ENCODE assay signal across 8 cellular contexts in the genomic region with DNA sequence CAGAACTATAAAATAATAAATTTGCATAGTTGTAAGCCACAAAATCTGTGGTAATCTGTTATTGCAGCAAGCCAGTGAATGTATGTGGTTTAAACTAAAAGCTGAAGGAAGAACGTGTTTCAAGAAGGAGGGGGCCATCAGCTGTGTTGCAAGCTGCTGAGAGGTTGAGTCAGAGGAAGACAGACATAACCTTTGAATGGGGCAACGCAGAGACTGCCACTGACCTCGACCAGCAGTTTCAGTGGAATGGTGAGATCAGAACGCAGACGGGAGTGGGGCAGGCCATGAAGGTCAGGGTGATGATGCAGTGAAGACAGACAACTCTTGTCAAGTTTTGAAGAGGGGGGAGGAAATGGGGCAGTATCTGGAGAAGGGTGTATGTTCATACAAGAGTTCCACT. TPM values are rescaled to one million over a fixed set of nuclear protein-coding genes. Genes with fewer than 3 reads are reported as not detected.
DNase-seq lines count a peak whose midpoint lies in the region; ATAC-seq, FAIRE-seq and TF ChIP-seq lines count a peak whose summit lies in the region.

No MANE protein-coding gene starts in this region.

- H3K4me1 Mint-ChIP-seq in natural killer cell = no peaks in the 10 kb centered on the region

- H3K27ac ChIP-seq in K562 (ENCODE audit: extremely low read depth, low read depth, low read length) = no peak overlapping the region

- FAIRE-seq in K562 (lab: Jason Lieb, UNC) = no peak

- H3K36me3 ChIP-seq in K562 (ENCODE audit: control insufficient read depth, insufficient read depth, low read length) = no peaks in the 10 kb centered on the region

- POLR2A ChIA-PET in K562 (lab: Yijun Ruan, JAX) = interaction anchor here (0.6 to 1.4 kb wide), 5 partner anchors 8 to 38 kb away, joined by 3 to 4 read pairs (median 3); no protein-coding TSS in a partner anchor

- ATAC-seq in K562 (peak; percentile 35), natural killer cell (peak; percentile 29 to 75 (median 30)), GM19463 (IDR thresholded peaks at IDR 0.05; ENCODE audit: unreplicated experiment) (no peak)

- no peaks in the 10 kb centered on the region for H3K27me3 ChIP-seq in K562 (ENCODE audit: control insufficient read depth in 2 of 2, insufficient read depth in 2 of 2, low read length in 2 of 2)

- peak; percentile 96 for DNase-seq in EH (ENCODE audit: low read depth)
- peak; percentile 92 for DNase-seq in NB4 (ENCODE audit: low read depth)
- DNase-seq in K562 (ENCODE audit: extremely low read depth in 1 of 4, low spot score in 3 of 4) = peak in 1 of 4 experiments; percentile 32
- no peak for DNase-seq in natural killer cell
- DNase-seq in NCI-H69 (lab: John Stamatoyannopoulos, UW) = no peak
- DNase-seq in DMS 273 treated with DMSO at 0.1 percent for 48 hours (lab: John Stamatoyannopoulos, UW) = no peak
- no peak for DNase-seq in NCI-H345 (lab: John Stamatoyannopoulos, UW)

- H2AFZ ChIP-seq in K562 (ENCODE audit: low read depth, low read length) = peak overlapping the region; percentile 17; the same call in 1 of the 2 replicates

- H3K9me1 ChIP-seq in K562 (ENCODE audit: control insufficient read depth, insufficient read depth, low read length) = no peaks in the 10 kb centered on the region

- BruUV-seq in K562 (replicated peaks; lab: Mats Ljungman, UMichigan) = no TSS peak

- in situ Hi-C loops in K562 (cut with MboI) = no loop called here

- TF ChIP-seq POLR2A in NB4 (IDR thresholded peaks at IDR 0.05; ENCODE audit: extremely low read depth, insufficient read length) (no peak), K562 (conservative IDR thresholded peaks at IDR 0.05) (no peak)

- H3K9me3 Mint-ChIP-seq in natural killer cell = no peaks in the 10 kb centered on the region

- H3K9me3 ChIP-seq in K562 (replicated peaks; ENCODE audit: control insufficient read depth, insufficient read depth, low read depth, low read length) = no peaks in the 10 kb centered on the region

- no peak for TF ChIP-seq EP300 in K562 (IDR thresholded peaks at IDR 0.05; ENCODE audit: low read length)

- no peaks in the 10 kb centered on the region for H3K36me3 Mint-ChIP-seq in natural killer cell

- H4K20me1 ChIP-seq in K562 (replicated peaks; ENCODE audit: control insufficient read depth, insufficient read depth, low read length) = no peaks in the 10 kb centered on the region

- H3K4me3 ChIP-seq in NB4 (ENCODE audit: low read depth, low read length) (no peak overlapping the region), K562 (no peak overlapping the region)

- no peaks in the 10 kb centered on the region for H3K79me2 ChIP-seq in K562 (ENCODE audit: control insufficient read depth, insufficient read depth, low read length)

- H3K4me1 ChIP-seq in K562 (replicated peaks in 1 of 2; ENCODE audit: control insufficient read depth in 2 of 2, insufficient read depth in 2 of 2, low read length in 2 of 2) = peaks cover 8 to 12% of the 10 kb centered on the region in 2 experiments

- no peak overlapping the region for H3K27ac Mint-ChIP-seq in natural killer cell

- intact Hi-C loops in K562 (cut with micrococcal nuclease) = no loop called here
- intact Hi-C loops in natural killer cell (cut with micrococcal nuclease) = no loop called here

- WGBS in K562 (ENCODE audit: insufficient coverage, low coverage, missing lambda C conversion rate) = 8% methylated on average over 5 of the region's 5 CpGs

- TF ChIP-seq CTCF in NB4 (IDR thresholded peaks at IDR 0.05; ENCODE audit: low read depth, low read length) = no peak
- no peak for TF ChIP-seq CTCF in K562 (IDR thresholded peaks at IDR 0.05 in 2 of 3, conservative IDR thresholded peaks at IDR 0.05 in 1 of 3; ENCODE audit: insufficient read depth in 2 of 3, low read depth in 1 of 3, low read length in 3 of 3)
- TF ChIP-seq CTCF in natural killer cell (IDR thresholded peaks at IDR 0.05) = no peak

- no peak for TF ChIP-seq RAD21 in K562 (CRISPR knock-in tag; conservative IDR thresholded peaks at IDR 0.05 in 1 of 2, IDR thresholded peaks at IDR 0.05 in 1 of 2)

- CTCF ChIA-PET in K562 (lab: Yijun Ruan, JAX; ENCODE audit: low intra/inter-chr PET ratio) = no interaction called here

- no peak overlapping the region for H3K4me3 Mint-ChIP-seq in natural killer cell

- peak overlapping the region in 1 of 2 experiments; percentile 40; a peak in 1 of 4 replicates for H3K9ac ChIP-seq in K562 (ENCODE audit: insufficient read depth in 1 of 2, low read depth in 2 of 2, low read length in 2 of 2)

- peaks cover 19 to 29% of the 10 kb centered on the region in 2 donors for H3K27me3 Mint-ChIP-seq in natural killer cell (ENCODE audit: low read depth in 2 of 2)

- no peak overlapping the region for H3K4me2 ChIP-seq in K562 (ENCODE audit: insufficient read depth, low read length)

TF ChIP-seq in K562, 482 proteins besides CTCF, POLR2A, EP300 and RAD21 (continues in another document):
- peak; percentile 14 for TF ChIP-seq DACH1 (IDR thresholded peaks at IDR 0.05; ENCODE audit: partially characterized antibody)
- no peak for TF ChIP-seq NR2C2 (CRISPR knock-in tag; IDR thresholded peaks at IDR 0.05)
- TF ChIP-seq NR2C2 (tag; IDR thresholded peaks at IDR 0.05) = peak; percentile 54; the same call in 1 of the 2 replicates
- TF ChIP-seq XRCC4 (IDR thresholded peaks at IDR 0.05; ENCODE audit: extremely low read depth, insufficient read depth, insufficient read length) = no peak
- no peak for TF ChIP-seq NFE2L1 (tag; IDR thresholded peaks at IDR 0.05; ENCODE audit: borderline replicate concordance, low read depth)
- TF ChIP-seq ELF2 (CRISPR knock-in tag; IDR thresholded peaks at IDR 0.05) = no peak
- TF ChIP-seq, protein P1, sequence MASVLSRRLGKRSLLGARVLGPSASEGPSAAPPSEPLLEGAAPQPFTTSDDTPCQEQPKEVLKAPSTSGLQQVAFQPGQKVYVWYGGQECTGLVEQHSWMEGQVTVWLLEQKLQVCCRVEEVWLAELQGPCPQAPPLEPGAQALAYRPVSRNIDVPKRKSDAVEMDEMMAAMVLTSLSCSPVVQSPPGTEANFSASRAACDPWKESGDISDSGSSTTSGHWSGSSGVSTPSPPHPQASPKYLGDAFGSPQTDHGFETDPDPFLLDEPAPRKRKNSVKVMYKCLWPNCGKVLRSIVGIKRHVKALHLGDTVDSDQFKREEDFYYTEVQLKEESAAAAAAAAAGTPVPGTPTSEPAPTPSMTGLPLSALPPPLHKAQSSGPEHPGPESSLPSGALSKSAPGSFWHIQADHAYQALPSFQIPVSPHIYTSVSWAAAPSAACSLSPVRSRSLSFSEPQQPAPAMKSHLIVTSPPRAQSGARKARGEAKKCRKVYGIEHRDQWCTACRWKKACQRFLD (CRISPR knock-in tag; IDR thresholded peaks at IDR 0.05) = no peak
- TF ChIP-seq CBFA2T3 (IDR thresholded peaks at IDR 0.05) = peak; percentile 18; the same call in 1 of the 2 replicates
- TF ChIP-seq JUND (IDR thresholded peaks at IDR 0.05; ENCODE audit: borderline replicate concordance, low read depth, low read length) = peak; percentile 19; the same call in 1 of the 2 replicates
- no peak for TF ChIP-seq JUND (tag; IDR thresholded peaks at IDR 0.05; ENCODE audit: borderline replicate concordance, low read depth, low read length)
- TF ChIP-seq TRIM24 (IDR thresholded peaks at IDR 0.05) = peak in 1 of 2 experiments; percentile 43; a peak in 1 of 4 replicates
- no peak for TF ChIP-seq NR2C1 (IDR thresholded peaks at IDR 0.05)
- 0 out of 2 replicates have a peak, but pooled peaks have one; percentile 25 for TF ChIP-seq NR2C1 (tag; IDR thresholded peaks at IDR 0.05)
- no peak for TF ChIP-seq HIVEP1 (CRISPR knock-in tag; IDR thresholded peaks at IDR 0.05)
- TF ChIP-seq, protein P2, sequence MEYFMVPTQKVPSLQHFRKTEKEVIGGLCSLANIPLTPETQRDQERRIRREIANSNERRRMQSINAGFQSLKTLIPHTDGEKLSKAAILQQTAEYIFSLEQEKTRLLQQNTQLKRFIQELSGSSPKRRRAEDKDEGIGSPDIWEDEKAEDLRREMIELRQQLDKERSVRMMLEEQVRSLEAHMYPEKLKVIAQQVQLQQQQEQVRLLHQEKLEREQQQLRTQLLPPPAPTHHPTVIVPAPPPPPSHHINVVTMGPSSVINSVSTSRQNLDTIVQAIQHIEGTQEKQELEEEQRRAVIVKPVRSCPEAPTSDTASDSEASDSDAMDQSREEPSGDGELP (CRISPR knock-in tag; IDR thresholded peaks at IDR 0.05; ENCODE audit: borderline replicate concordance) = peak; percentile 63; the same call in 1 of the 2 replicates
- peak; percentile 71 for TF ChIP-seq CEBPG (CRISPR knock-in tag; IDR thresholded peaks at IDR 0.05)
- TF ChIP-seq CEBPG (tag; conservative IDR thresholded peaks at IDR 0.05 in 1 of 2, IDR thresholded peaks at IDR 0.05 in 1 of 2) = peak; percentile 28 to 86; a peak in 2 of 4 replicates
- TF ChIP-seq PPARD (CRISPR knock-in tag; IDR thresholded peaks at IDR 0.05) = no peak

RNA-seq across cellular contexts. Expression of a gene that starts 23.2 kb away (rescaled TPM):
- total RNA-seq in K562 (2011; cell fraction: chromatin; rRNA removed; ENCODE audit: low replicate concordance) = 19.7 and 43.6 TPM in 2 replicates
- 60.0 and 64.2 TPM in 2 replicates for total RNA-seq in K562 (2011; cell fraction: nucleolus; rRNA removed)
- total RNA-seq in K562 (2011; cell fraction: nucleoplasm; rRNA removed) = 56.8 and 59.6 TPM in 2 replicates
- 21.4 and 33.2 TPM in 2 replicates for total RNA-seq in K562 (2014; rRNA removed)
- total RNA-seq in K562 (2014; rRNA removed; fragmentation: Illumina TruSeq; extraction: Trizol) = 10.2 and 11.4 TPM in 2 replicates
- total RNA-seq in K562 (2015; rRNA removed; fragmentation: Illumina TruSeq; extraction: Trizol) = 11.0 and 11.7 TPM in 2 replicates
- 47.8 and 53.1 TPM in 2 replicates for total RNA-seq in K562 (2021)
- 15.0 and 36.5 TPM in 2 replicates for polyA plus RNA-seq in K562 (2011; rRNA removed)
- 25.2 and 25.3 TPM in 2 replicates for polyA plus RNA-seq in K562 (2011; cell fraction: cytosol; rRNA removed)
- polyA plus RNA-seq in K562 (2011; cell fraction: nucleus; rRNA removed) = 33.0 and 35.8 TPM in 2 replicates
- polyA plus RNA-seq in K562 (2012) = 38.9 and 76.2 TPM in 2 replicates
- 23.9 and 28.3 TPM in 2 replicates for polyA plus RNA-seq in K562 (2014; fragmentation: Illumina TruSeq; extraction: Trizol)
- polyA plus RNA-seq in K562 (2014; fragmentation: Nextera tagmentation; extraction: Ambion mirVana) = 1 to 10 TPM; 4.0 to 4.6 TPM
- 21.5 and 24.8 TPM in 2 replicates for polyA plus RNA-seq in K562 (2014; rRNA removed)
- 8.6 and 10.8 TPM in 2 replicates for polyA minus RNA-seq in K562 (2011; rRNA and poly(A)+ RNA removed)
- polyA minus RNA-seq in K562 (2011; cell fraction: cytosol; rRNA and poly(A)+ RNA removed) = 10.2 and 18.2 TPM in 2 replicates
- 7.5 and 7.6 TPM in 2 replicates for polyA minus RNA-seq in K562 (2011; cell fraction: nucleus; rRNA and poly(A)+ RNA removed)
- 10 to 100 TPM; 31.0 to 42.7 (median 38.2) TPM for total RNA-seq in natural killer cell

Comparison
In these comparisons a context has a peak if more than half of its experiments do, and no peak if none do; other contexts are left out.
1. DNase-seq: peak in EH (single experiment) and NB4 (single experiment); none in natural killer cell (single experiment), NCI-H69 (single experiment), DMS 273 treated with DMSO at 0.1 percent for 48 hours (single experiment) and NCI-H345 (single experiment).